In the genomic region with DNA sequence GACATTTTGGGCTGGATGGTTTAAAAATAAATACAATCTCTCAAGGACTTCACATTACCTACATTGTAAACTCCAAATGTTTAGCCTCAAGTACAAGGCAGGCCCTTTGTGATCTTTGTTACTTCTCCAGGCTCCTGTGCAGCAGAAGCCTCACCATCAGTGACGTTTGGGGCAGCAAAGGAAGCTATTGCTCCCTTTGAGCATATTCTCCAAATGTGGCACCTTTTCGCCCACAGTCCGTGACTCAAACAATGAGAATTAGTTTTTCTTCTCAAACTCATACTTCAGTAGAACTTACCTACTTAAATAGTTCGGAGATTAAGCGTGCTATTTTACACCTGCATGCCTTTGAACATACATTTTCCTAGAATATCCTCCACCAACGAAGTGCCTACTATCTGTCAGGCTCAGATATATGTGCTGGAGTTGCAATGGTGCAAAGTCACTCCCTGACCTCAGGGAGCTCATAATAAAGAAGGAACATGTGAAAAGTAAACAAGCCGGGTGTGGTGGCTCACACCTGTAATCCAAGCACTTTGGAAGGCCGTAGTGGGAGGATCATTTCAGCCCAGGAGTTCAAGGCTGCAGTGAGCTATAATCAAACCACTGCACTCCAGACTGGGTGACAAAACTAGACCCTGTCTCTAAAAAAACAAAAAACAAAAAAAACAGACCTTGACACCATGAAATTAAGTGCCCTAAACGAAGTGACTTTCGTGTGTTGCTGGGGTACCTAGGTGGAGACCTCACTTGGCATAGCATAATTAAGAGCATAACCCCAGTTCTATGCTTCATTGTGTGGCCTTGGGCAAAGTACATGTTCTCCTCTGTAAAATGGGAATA, we compare ENCODE assay signal across 9 cellular contexts. TPM values are rescaled to one million over a fixed set of nuclear protein-coding genes. Genes with fewer than 3 reads are reported as not detected.
A peak's percentile ranks its signal among the peaks of the same experiment; 100 is the strongest.
DNase-seq lines count a peak whose midpoint lies in the region; ATAC-seq and TF ChIP-seq lines count a peak whose summit lies in the region.
"Had no signal": no experiment of that assay in that cellular context is flagged by ENCODE, and none has a peak within 500 bp of the region (broad histone marks: within the 10 kb centered on the region; RNA-seq: fewer than 3 reads in every experiment).

No MANE protein-coding gene starts in this region.

- peaks cover 18% of the 10 kb centered on the region; the same call in 1 of the 2 replicates for H4K20me1 ChIP-seq in DOHH2 (ENCODE audit: control insufficient read depth, insufficient read depth, low read depth, low read length)

- peaks cover 46% of the 10 kb centered on the region for H3K79me2 ChIP-seq in DOHH2 (ENCODE audit: control insufficient read depth, low read length)

- no peak for ATAC-seq in psoas muscle

- H3F3A ChIP-seq in DOHH2 (ENCODE audit: control insufficient read depth, insufficient read depth), result peaks cover 4% of the 10 kb centered on the region; the same call in 1 of the 2 replicates

- H3K4me2 ChIP-seq in DOHH2 (ENCODE audit: low read length), result peak overlapping the region; percentile 90

- no peak for TF ChIP-seq CTCF in DOHH2 (IDR thresholded peaks at IDR 0.05; ENCODE audit: low read depth, low read length, poor library complexity, severe bottlenecking)
- no peak for TF ChIP-seq CTCF in RWPE1 (conservative IDR thresholded peaks at IDR 0.05; ENCODE audit: low read depth)
- no peak for TF ChIP-seq CTCF in esophagus squamous epithelium (IDR thresholded peaks at IDR 0.05)
- TF ChIP-seq CTCF in psoas muscle (IDR thresholded peaks at IDR 0.05), result no peak

- no peaks in the 10 kb centered on the region for H3K9me2 ChIP-seq in DOHH2 (replicated peaks; ENCODE audit: control insufficient read depth, low read length)

- DNase-seq in RWPE1 (ENCODE audit: low spot score) (no peak), esophagus squamous epithelium (lab: John Stamatoyannopoulos, UW) (no peak), psoas muscle (no peak), SKM-1 (lab: John Stamatoyannopoulos, UW; ENCODE audit: unreplicated experiment) (no peak), NCI-H1694 treated with DMSO at 0.1 percent for 48 hours (lab: John Stamatoyannopoulos, UW) (no peak), NCI-H774 (lab: John Stamatoyannopoulos, UW) (no peak), HCEC 1CT (no peak)
- DNase-seq: activated CD4-positive, alpha-beta T cell treated with anti-CD3 and anti-CD28 coated beads for 48 hours had no signal

- POLR2A ChIA-PET in RWPE1 (lab: Yijun Ruan, JAX; ENCODE audit: low non-redundant PET), result no interaction called here

- intact Hi-C loops in esophagus squamous epithelium (cut with DNase I), result no loop called here
- intact Hi-C loops in psoas muscle (cut with DNase I), result loop anchor here in 1 of 2 donors (5.0 kb wide), 1 partner anchor 36 kb away; no protein-coding TSS in a partner anchor

- no peak overlapping the region for H3K27ac ChIP-seq in DOHH2 (ENCODE audit: low read depth, low read length)
- peak overlapping the region; percentile 90 for H3K27ac ChIP-seq in RWPE1
- H3K27ac ChIP-seq in esophagus squamous epithelium, result peak overlapping the region; percentile 67 to 91 (median 84)
- H3K27ac ChIP-seq in psoas muscle, result peak overlapping the region; percentile 80

- H3K4me3 ChIP-seq in DOHH2 (ENCODE audit: low read length) (peak overlapping the region; percentile 75), esophagus squamous epithelium (peak overlapping the region; percentile 65 to 94 (median 82)), psoas muscle (peak overlapping the region; percentile 76)

- H3K36me3 ChIP-seq in DOHH2 (ENCODE audit: control insufficient read depth, low read length) (peaks cover 35% of the 10 kb centered on the region), esophagus squamous epithelium (peaks cover 8 to 25% (median 12%) of the 10 kb centered on the region in 3 donors), psoas muscle (ENCODE audit: insufficient read depth in 1 of 2, low read depth in 1 of 2) (peaks cover 4 to 24% of the 10 kb centered on the region in 2 donors)

- H3K9me3 ChIP-seq in DOHH2 (ENCODE audit: control insufficient read depth, insufficient read depth, low read length), result no peaks in the 10 kb centered on the region
- no peaks in the 10 kb centered on the region for H3K9me3 ChIP-seq in esophagus squamous epithelium
- H3K9me3 ChIP-seq in psoas muscle, result no peaks in the 10 kb centered on the region

- CTCF ChIA-PET in RWPE1 (lab: Yijun Ruan, JAX), result interaction anchor here (0.9 kb wide), 1 partner anchor 16 kb away, joined by 3 read pairs; no protein-coding TSS in a partner anchor

- H3K4me1 ChIP-seq in DOHH2 (ENCODE audit: control insufficient read depth, low read length) (peaks cover 33% of the 10 kb centered on the region), esophagus squamous epithelium (peaks cover 26 to 47% (median 26%) of the 10 kb centered on the region in 3 donors), psoas muscle (peaks cover 24% of the 10 kb centered on the region)

- 41 to 57% methylated on average over 10 of the region's 10 CpGs for WGBS in esophagus squamous epithelium, 2 donors
- WGBS in psoas muscle, 3 donors, result 68 to 73% (median 70%) methylated on average over 10 of the region's 10 CpGs

- TF ChIP-seq POLR2A in esophagus squamous epithelium (IDR thresholded peaks at IDR 0.05), result no peak

- no peaks in the 10 kb centered on the region for H3K27me3 ChIP-seq in DOHH2 (ENCODE audit: control insufficient read depth, low read length)
- H3K27me3 ChIP-seq in esophagus squamous epithelium, result no peaks in the 10 kb centered on the region
- H3K27me3 ChIP-seq in psoas muscle (ENCODE audit: insufficient read depth in 3 of 3, low read length in 2 of 3), result no peaks in the 10 kb centered on the region

RNA-seq across cellular contexts. Expression of gene ABCF2, which starts 1.2 kb away (rescaled TPM):
- total RNA-seq in esophagus squamous epithelium (10 to 100 TPM; 27.0 to 44.7 (median 40.5) TPM), psoas muscle (10 to 100 TPM; 35.7 to 66.7 (median 57.5) TPM)
- polyA plus RNA-seq in psoas muscle, result 10 to 100 TPM; 49.8 to 94.0 (median 66.3) TPM

RNA-seq across cellular contexts. Expression of gene CHPF2, which starts 4.0 kb away (rescaled TPM):
- total RNA-seq in esophagus squamous epithelium (10 to 100 TPM; 21.8 to 23.5 (median 22.3) TPM), psoas muscle (10 to 100 TPM in 3 of 4 donors, 1 to 10 TPM in 1; 8.8 to 19.8 (median 11.4) TPM)
- polyA plus RNA-seq in psoas muscle, result 10 to 100 TPM in 1 of 3 donors, 1 to 10 TPM in 2; 5.3 to 19.2 (median 8.0) TPM

RNA-seq across cellular contexts. Expression of gene H2BK1, which starts 18.0 kb away (rescaled TPM):
- not detected for total RNA-seq in esophagus squamous epithelium
- under 1 TPM in 1 of 4 donors, not detected in 3; 0.83 TPM for total RNA-seq in psoas muscle
- not detected for polyA plus RNA-seq in psoas muscle

RNA-seq across cellular contexts. Expression of gene SMARCD3, which starts 20.2 kb away (rescaled TPM):
- 10 to 100 TPM in 1 of 4 donors, 1 to 10 TPM in 3; 2.5 to 11.6 (median 6.3) TPM for total RNA-seq in esophagus squamous epithelium
- total RNA-seq in psoas muscle, result 100 to 1,000 TPM in 3 of 4 donors, 10 to 100 TPM in 1; 92.5 to 138 (median 108) TPM
- 10 to 100 TPM; 38.3 to 75.8 (median 58.5) TPM for polyA plus RNA-seq in psoas muscle

RNA-seq across cellular contexts. Expression of gene ASB10, which starts 41.2 kb away (rescaled TPM):
- total RNA-seq in esophagus squamous epithelium (not detected), psoas muscle (10 to 100 TPM in 3 of 4 donors, 1 to 10 TPM in 1; 9.7 to 29.6 (median 23.0) TPM)
- polyA plus RNA-seq in psoas muscle, result 10 to 100 TPM in 2 of 3 donors, 1 to 10 TPM in 1; 3.8 to 25.2 (median 22.5) TPM
